In genomic region chr5:83510199-83510730, GRCh38 we compare ENCODE assay signal across 10 cellular contexts. TPM values are rescaled to one million over a fixed set of nuclear protein-coding genes. Genes with fewer than 3 reads are reported as not detected.
A peak's percentile ranks its signal among the peaks of the same experiment; 100 is the strongest.
DNase-seq lines count a peak whose midpoint lies in the region; ATAC-seq and TF ChIP-seq lines count a peak whose summit lies in the region.
"Had no signal": no experiment of that assay in that cellular context is flagged by ENCODE, and none has a peak within 500 bp of the region (broad histone marks: within the 10 kb centered on the region; RNA-seq: fewer than 3 reads in every experiment).

No MANE protein-coding gene starts in this region.

- no peak for TF ChIP-seq CTCF in coronary artery (IDR thresholded peaks at IDR 0.05)

- peak overlapping the region; percentile 34 to 44 for H3K27ac ChIP-seq in coronary artery

- H3K4me3 ChIP-seq in coronary artery, result peak overlapping the region; percentile 25

- no peak for DNase-seq in coronary artery (ENCODE audit: low spot score)
- no peak for DNase-seq in C1 segment of cervical spinal cord (lab: John Stamatoyannopoulos, UW)
- no peak for DNase-seq in SHP77 (lab: John Stamatoyannopoulos, UW)
- no peak for DNase-seq in AML-193 (lab: John Stamatoyannopoulos, UW)
- DNase-seq in G401 (ENCODE audit: low spot score), result no peak
- DNase-seq: midbrain had no signal

- in situ Hi-C loops in G401 (cut with HindIII; ENCODE audit: low sequenced_read_pairs), result no loop called here

- ATAC-seq in GM18511 (IDR thresholded peaks at IDR 0.05; ENCODE audit: unreplicated experiment) (peak; percentile 96), GM21367 (IDR thresholded peaks at IDR 0.05; ENCODE audit: unreplicated experiment) (peak; percentile 98), HG03108 (IDR thresholded peaks at IDR 0.05; ENCODE audit: unreplicated experiment) (peak; percentile 73)
- ATAC-seq: HCT116 had no signal

RNA-seq across cellular contexts. Expression of gene VCAN, which starts 38.7 kb away (rescaled TPM):
- 11.9 and 27.1 TPM in 2 replicates for total RNA-seq in G401 (2014; rRNA removed; shearing (Covaris generic))
